ENCODE assay signal across 1 cellular context in the genomic region with DNA sequence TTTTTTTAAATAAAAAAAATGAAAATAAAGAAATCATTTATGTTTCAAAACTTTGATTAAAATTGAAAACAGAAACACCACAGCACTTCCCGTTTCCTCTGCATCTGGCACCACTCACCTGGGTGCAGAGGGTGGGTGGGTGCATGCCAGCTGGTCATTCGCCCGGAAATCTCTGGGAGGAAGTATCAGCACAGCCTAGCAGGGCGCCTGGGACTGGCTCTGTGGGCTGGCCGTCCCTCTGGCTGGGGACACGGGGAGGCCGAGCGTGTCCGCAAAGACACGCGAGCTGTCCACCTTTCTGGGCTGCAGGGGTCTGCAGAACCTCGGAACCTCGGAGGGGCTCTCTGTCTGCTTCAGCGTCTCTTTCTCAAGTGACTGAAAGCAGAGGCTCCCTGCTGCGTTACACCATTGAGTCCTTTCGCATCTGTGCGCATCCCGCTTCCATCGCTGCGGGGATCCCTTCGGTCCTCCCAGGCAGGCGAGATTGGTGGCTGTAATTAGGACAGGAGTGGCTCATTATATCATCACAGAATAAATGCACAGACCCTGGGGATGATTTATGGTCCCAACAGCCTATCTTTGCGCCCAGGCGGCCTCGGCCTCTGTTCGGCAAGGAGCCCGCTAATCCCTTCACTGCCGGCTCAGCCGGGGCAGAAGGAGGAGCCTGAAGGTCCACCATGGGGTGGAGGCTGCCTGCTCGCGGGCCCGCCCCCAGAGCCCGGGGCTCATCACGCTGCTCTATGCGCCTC.
TF ChIP-seq lines count a peak whose summit lies in the region.

No MANE protein-coding gene starts in this region.

TF ChIP-seq in K562, 482 proteins besides CTCF, POLR2A, EP300 and RAD21 (continued from another document and continues in another):
- TF ChIP-seq, protein P1, sequence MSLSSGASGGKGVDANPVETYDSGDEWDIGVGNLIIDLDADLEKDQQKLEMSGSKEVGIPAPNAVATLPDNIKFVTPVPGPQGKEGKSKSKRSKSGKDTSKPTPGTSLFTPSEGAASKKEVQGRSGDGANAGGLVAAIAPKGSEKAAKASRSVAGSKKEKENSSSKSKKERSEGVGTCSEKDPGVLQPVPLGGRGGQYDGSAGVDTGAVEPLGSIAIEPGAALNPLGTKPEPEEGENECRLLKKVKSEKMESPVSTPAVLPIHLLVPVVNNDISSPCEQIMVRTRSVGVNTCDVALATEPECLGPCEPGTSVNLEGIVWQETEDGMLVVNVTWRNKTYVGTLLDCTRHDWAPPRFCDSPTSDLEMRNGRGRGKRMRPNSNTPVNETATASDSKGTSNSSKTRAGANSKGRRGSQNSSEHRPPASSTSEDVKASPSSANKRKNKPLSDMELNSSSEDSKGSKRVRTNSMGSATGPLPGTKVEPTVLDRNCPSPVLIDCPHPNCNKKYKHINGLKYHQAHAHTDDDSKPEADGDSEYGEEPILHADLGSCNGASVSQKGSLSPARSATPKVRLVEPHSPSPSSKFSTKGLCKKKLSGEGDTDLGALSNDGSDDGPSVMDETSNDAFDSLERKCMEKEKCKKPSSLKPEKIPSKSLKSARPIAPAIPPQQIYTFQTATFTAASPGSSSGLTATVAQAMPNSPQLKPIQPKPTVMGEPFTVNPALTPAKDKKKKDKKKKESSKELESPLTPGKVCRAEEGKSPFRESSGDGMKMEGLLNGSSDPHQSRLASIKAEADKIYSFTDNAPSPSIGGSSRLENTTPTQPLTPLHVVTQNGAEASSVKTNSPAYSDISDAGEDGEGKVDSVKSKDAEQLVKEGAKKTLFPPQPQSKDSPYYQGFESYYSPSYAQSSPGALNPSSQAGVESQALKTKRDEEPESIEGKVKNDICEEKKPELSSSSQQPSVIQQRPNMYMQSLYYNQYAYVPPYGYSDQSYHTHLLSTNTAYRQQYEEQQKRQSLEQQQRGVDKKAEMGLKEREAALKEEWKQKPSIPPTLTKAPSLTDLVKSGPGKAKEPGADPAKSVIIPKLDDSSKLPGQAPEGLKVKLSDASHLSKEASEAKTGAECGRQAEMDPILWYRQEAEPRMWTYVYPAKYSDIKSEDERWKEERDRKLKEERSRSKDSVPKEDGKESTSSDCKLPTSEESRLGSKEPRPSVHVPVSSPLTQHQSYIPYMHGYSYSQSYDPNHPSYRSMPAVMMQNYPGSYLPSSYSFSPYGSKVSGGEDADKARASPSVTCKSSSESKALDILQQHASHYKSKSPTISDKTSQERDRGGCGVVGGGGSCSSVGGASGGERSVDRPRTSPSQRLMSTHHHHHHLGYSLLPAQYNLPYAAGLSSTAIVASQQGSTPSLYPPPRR (CRISPR knock-in tag; IDR thresholded peaks at IDR 0.05; ENCODE audit: borderline replicate concordance) = no peak
- TF ChIP-seq BHLHE40 (IDR thresholded peaks at IDR 0.05; ENCODE audit: low read length) (no peak), SUPT5H (IDR thresholded peaks at IDR 0.05) (no peak), ZNF311 (CRISPR knock-in tag; IDR thresholded peaks at IDR 0.05) (no peak), ARHGAP35 (IDR thresholded peaks at IDR 0.05; ENCODE audit: partially characterized antibody) (no peak), SIN3B (IDR thresholded peaks at IDR 0.05; ENCODE audit: low read depth) (no peak), NUFIP1 (IDR thresholded peaks at IDR 0.05; ENCODE audit: partially characterized antibody) (no peak), SAP30 (IDR thresholded peaks at IDR 0.05; ENCODE audit: borderline replicate concordance, insufficient read depth, low read depth, low read length, poor library complexity, severe bottlenecking) (no peak), HDAC3 (IDR thresholded peaks at IDR 0.05; ENCODE audit: borderline replicate concordance, partially characterized antibody) (no peak), BCOR (IDR thresholded peaks at IDR 0.05) (peak; percentile 88), BACH1 (tag; IDR thresholded peaks at IDR 0.05) (no peak), U2AF1 (optimal IDR thresholded peaks at IDR 0.05; ENCODE audit: low read depth, low read length) (no peak), TFAM (CRISPR knock-in tag; conservative IDR thresholded peaks at IDR 0.05) (no peak), NCOA4 (IDR thresholded peaks at IDR 0.05; ENCODE audit: partially characterized antibody) (no peak), MXI1 (IDR thresholded peaks at IDR 0.05; ENCODE audit: low read depth, low read length) (no peak), STAT5A (IDR thresholded peaks at IDR 0.05; ENCODE audit: borderline replicate concordance, low read length) (peak; percentile 72; the same call in 1 of the 2 replicates), ZNF408 (CRISPR knock-in tag; IDR thresholded peaks at IDR 0.05; ENCODE audit: low read depth) (no peak), EHMT2 (IDR thresholded peaks at IDR 0.05) (no peak), ZNF121 (CRISPR knock-in tag; conservative IDR thresholded peaks at IDR 0.05) (no peak), HCFC1 (IDR thresholded peaks at IDR 0.05; ENCODE audit: low read depth, low read length) (no peak), TEAD2 (tag; IDR thresholded peaks at IDR 0.05) (no peak), SIX5 (IDR thresholded peaks at IDR 0.05; ENCODE audit: borderline replicate concordance in 1 of 2, insufficient read depth in 1 of 2, low read depth in 1 of 2, low read length in 2 of 2) (no peak), GTF2A2 (tag; IDR thresholded peaks at IDR 0.05) (no peak), ZNF785 (CRISPR knock-in tag; IDR thresholded peaks at IDR 0.05) (no peak), MCM2 (IDR thresholded peaks at IDR 0.05; ENCODE audit: low read depth) (no peak)
- TF ChIP-seq, protein P2, sequence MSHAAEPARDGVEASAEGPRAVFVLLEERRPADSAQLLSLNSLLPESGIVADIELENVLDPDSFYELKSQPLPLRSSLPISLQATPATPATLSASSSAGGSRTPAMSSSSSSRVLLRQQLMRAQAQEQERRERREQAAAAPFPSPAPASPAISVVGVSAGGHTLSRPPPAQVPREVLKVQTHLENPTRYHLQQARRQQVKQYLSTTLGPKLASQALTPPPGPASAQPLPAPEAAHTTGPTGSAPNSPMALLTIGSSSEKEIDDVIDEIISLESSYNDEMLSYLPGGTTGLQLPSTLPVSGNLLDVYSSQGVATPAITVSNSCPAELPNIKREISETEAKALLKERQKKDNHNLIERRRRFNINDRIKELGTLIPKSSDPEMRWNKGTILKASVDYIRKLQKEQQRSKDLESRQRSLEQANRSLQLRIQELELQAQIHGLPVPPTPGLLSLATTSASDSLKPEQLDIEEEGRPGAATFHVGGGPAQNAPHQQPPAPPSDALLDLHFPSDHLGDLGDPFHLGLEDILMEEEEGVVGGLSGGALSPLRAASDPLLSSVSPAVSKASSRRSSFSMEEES (CRISPR knock-in tag; IDR thresholded peaks at IDR 0.05) = no peak
- TF ChIP-seq, protein P3, sequence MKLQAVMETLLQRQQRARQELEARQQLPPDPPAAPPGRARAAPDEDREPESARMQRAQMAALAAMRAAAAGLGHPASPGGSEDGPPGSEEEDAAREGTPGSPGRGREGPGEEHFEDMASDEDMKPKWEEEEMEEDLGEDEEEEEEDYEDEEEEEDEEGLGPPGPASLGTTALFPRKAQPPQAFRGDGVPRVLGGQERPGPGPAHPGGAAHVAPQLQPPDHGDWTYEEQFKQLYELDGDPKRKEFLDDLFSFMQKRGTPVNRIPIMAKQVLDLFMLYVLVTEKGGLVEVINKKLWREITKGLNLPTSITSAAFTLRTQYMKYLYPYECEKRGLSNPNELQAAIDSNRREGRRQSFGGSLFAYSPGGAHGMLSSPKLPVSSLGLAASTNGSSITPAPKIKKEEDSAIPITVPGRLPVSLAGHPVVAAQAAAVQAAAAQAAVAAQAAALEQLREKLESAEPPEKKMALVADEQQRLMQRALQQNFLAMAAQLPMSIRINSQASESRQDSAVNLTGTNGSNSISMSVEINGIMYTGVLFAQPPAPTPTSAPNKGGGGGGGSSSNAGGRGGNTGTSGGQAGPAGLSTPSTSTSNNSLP (IDR thresholded peaks at IDR 0.05; ENCODE audit: borderline replicate concordance, low read depth, low read length) = 0 out of 2 replicates have a peak, but pooled peaks have one; percentile 79
- TF ChIP-seq, protein P4, sequence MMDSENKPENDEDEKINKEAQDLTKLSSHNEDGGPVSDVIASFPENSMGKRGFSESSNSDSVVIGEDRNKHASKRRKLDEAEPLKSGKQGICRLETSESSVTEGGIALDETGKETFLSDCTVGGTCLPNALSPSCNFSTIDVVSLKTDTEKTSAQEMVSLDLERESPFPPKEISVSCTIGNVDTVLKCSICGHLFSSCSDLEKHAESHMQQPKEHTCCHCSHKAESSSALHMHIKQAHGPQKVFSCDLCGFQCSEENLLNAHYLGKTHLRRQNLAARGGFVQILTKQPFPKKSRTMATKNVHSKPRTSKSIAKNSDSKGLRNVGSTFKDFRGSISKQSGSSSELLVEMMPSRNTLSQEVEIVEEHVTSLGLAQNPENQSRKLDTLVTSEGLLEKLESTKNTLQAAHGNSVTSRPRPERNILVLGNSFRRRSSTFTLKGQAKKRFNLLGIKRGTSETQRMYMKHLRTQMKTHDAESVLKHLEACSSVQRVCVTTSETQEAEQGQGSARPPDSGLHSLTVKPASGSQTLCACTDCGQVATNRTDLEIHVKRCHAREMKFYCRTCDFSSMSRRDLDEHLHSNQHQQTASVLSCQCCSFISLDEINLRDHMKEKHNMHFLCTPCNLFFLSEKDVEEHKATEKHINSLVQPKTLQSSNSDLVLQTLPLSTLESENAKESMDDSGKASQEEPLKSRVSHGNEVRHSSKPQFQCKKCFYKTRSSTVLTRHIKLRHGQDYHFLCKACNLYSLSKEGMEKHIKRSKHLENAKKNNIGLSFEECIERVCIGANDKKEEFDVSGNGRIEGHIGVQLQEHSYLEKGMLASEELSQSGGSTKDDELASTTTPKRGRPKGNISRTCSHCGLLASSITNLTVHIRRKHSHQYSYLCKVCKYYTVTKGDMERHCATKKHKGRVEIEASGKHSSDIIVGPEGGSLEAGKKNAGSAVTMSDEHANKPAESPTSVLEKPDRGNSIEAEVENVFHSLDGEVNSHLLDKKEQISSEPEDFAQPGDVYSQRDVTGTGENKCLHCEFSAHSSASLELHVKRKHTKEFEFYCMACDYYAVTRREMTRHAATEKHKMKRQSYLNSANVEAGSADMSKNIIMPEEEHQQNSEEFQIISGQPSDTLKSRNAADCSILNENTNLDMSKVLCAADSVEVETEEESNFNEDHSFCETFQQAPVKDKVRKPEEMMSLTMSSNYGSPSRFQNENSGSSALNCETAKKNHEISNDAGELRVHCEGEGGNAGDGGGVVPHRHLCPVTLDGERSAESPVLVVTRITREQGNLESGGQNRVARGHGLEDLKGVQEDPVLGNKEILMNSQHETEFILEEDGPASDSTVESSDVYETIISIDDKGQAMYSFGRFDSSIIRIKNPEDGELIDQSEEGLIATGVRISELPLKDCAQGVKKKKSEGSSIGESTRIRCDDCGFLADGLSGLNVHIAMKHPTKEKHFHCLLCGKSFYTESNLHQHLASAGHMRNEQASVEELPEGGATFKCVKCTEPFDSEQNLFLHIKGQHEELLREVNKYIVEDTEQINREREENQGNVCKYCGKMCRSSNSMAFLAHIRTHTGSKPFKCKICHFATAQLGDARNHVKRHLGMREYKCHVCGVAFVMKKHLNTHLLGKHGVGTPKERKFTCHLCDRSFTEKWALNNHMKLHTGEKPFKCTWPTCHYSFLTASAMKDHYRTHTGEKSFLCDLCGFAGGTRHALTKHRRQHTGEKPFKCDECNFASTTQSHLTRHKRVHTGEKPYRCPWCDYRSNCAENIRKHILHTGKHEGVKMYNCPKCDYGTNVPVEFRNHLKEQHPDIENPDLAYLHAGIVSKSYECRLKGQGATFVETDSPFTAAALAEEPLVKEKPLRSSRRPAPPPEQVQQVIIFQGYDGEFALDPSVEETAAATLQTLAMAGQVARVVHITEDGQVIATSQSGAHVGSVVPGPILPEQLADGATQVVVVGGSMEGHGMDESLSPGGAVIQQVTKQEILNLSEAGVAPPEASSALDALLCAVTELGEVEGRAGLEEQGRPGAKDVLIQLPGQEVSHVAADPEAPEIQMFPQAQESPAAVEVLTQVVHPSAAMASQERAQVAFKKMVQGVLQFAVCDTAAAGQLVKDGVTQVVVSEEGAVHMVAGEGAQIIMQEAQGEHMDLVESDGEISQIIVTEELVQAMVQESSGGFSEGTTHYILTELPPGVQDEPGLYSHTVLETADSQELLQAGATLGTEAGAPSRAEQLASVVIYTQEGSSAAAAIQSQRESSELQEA (IDR thresholded peaks at IDR 0.05; ENCODE audit: low read depth) = no peak
- TF ChIP-seq, protein P5, sequence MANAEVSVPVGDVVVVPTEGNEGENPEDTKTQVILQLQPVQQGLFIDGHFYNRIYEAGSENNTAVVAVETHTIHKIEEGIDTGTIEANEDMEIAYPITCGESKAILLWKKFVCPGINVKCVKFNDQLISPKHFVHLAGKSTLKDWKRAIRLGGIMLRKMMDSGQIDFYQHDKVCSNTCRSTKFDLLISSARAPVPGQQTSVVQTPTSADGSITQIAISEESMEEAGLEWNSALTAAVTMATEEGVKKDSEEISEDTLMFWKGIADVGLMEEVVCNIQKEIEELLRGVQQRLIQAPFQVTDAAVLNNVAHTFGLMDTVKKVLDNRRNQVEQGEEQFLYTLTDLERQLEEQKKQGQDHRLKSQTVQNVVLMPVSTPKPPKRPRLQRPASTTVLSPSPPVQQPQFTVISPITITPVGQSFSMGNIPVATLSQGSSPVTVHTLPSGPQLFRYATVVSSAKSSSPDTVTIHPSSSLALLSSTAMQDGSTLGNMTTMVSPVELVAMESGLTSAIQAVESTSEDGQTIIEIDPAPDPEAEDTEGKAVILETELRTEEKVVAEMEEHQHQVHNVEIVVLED (CRISPR knock-in tag; IDR thresholded peaks at IDR 0.05) = no peak
- TF ChIP-seq, protein P6, sequence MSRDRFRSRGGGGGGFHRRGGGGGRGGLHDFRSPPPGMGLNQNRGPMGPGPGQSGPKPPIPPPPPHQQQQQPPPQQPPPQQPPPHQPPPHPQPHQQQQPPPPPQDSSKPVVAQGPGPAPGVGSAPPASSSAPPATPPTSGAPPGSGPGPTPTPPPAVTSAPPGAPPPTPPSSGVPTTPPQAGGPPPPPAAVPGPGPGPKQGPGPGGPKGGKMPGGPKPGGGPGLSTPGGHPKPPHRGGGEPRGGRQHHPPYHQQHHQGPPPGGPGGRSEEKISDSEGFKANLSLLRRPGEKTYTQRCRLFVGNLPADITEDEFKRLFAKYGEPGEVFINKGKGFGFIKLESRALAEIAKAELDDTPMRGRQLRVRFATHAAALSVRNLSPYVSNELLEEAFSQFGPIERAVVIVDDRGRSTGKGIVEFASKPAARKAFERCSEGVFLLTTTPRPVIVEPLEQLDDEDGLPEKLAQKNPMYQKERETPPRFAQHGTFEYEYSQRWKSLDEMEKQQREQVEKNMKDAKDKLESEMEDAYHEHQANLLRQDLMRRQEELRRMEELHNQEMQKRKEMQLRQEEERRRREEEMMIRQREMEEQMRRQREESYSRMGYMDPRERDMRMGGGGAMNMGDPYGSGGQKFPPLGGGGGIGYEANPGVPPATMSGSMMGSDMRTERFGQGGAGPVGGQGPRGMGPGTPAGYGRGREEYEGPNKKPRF (IDR thresholded peaks at IDR 0.05; ENCODE audit: low read depth, low read length) = no peak
- TF ChIP-seq, protein P7, sequence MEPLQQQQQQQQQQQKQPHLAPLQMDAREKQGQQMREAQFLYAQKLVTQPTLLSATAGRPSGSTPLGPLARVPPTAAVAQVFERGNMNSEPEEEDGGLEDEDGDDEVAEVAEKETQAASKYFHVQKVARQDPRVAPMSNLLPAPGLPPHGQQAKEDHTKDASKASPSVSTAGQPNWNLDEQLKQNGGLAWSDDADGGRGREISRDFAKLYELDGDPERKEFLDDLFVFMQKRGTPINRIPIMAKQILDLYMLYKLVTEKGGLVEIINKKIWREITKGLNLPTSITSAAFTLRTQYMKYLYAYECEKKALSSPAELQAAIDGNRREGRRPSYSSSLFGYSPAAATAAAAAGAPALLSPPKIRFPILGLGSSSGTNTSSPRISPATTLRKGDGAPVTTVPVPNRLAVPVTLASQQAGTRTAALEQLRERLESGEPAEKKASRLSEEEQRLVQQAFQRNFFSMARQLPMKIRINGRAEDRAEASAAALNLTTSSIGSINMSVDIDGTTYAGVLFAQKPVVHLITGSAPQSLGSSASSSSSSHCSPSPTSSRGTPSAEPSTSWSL (CRISPR knock-in tag; IDR thresholded peaks at IDR 0.05; ENCODE audit: borderline replicate concordance) = no peak
